ENCODE assay signal across 26 cellular contexts in genomic region chr19:35429698-35430097, GRCh38. TPM values are rescaled to one million over a fixed set of nuclear protein-coding genes. Genes with fewer than 3 reads are reported as not detected.
"Had no signal": no experiment of that assay in that cellular context is flagged by ENCODE, and none has a peak within 500 bp of the region (broad histone marks: within the 10 kb centered on the region; RNA-seq: fewer than 3 reads in every experiment).

No MANE protein-coding gene starts in this region.

- H3K9ac ChIP-seq: neural progenitor cell had no signal

- H3K27me3 ChIP-seq: body of pancreas, cardiac muscle cell, heart left ventricle, neural progenitor cell had no signal

- H3K27ac ChIP-seq: body of pancreas, cardiac muscle cell, neural progenitor cell, tibial artery, WERI-Rb-1 had no signal

- H3K4me3 Mint-ChIP-seq: activated CD4-positive, alpha-beta T cell treated with anti-CD3 and anti-CD28 coated beads, Interleukin-2, amount 10 ng/mL, durations not matched to agents 7 days and 5 days; activated CD8-positive, alpha-beta T cell treated with anti-CD3 and anti-CD28 coated beads, Interleukin-2, amount 10 ng/mL, durations not matched to agents 7 days and 5 days; activated naive CD4-positive, alpha-beta T cell treated with anti-CD3 and anti-CD28 coated beads, Interleukin-2, amount 50 U/mL, for 24 hours; dendritic cell treated with granulocyte-macrophage colony-stimulating factor and Interleukin-4, amounts not matched to agents 40 ng/mL and 50 ng/mL, for 4 days; naive thymus-derived CD8-positive, alpha-beta T cell; neural progenitor cell; stimulated activated naive CD8-positive, alpha-beta T cell treated with anti-CD3 and anti-CD28 coated beads, Interleukin-15, Interleukin-2, amounts not matched to agents 100 ng/mL and 50 ng/mL, for 24 hours had no signal

- ATAC-seq: activated CD8-positive, alpha-beta T cell treated with anti-CD3 and anti-CD28 coated beads, Interleukin-2, amount 10 ng/mL, durations not matched to agents 7 days and 5 days; body of pancreas; heart left ventricle; left cardiac atrium; naive thymus-derived CD8-positive, alpha-beta T cell had no signal

- DNase-seq: activated CD4-positive, alpha-beta T cell treated with anti-CD3 and anti-CD28 coated beads, Interleukin-2, amount 10 ng/mL, durations not matched to agents 7 days and 5 days; activated CD4-positive, CD25-positive, alpha-beta regulatory T cell treated with anti-CD3 and anti-CD28 coated beads, Interleukin-2, amount 50 U/mL, for 72 hours; activated CD8-positive, alpha-beta T cell treated with anti-CD3 and anti-CD28 coated beads, Interleukin-2, amount 10 ng/mL, durations not matched to agents 7 days and 5 days; activated gamma-delta T cell treated with Interleukin-2 at 50 U/mL for 16 hours; anterior cingulate cortex; body of pancreas; effector CD4-positive, alpha-beta T cell; islet precursor cell; left cardiac atrium; naive thymus-derived CD8-positive, alpha-beta T cell; retina; stimulated activated CD4-positive, alpha-beta T cell treated with anti-CD3 and anti-CD28 coated beads, Interleukin-4, amount 100 ng/mL, for 4 hours; tibial artery; WERI-Rb-1 had no signal

- H3K9me3 ChIP-seq: body of pancreas had no signal

- H3K4me3 ChIP-seq: body of pancreas, cardiac muscle cell, heart left ventricle, neural progenitor cell, tibial artery had no signal

- H3K27me3 Mint-ChIP-seq: activated naive CD4-positive, alpha-beta T cell treated with anti-CD3 and anti-CD28 coated beads, Interleukin-2, amount 50 U/mL, for 24 hours had no signal

- H3K36me3 ChIP-seq: cardiac muscle cell, heart left ventricle, neural progenitor cell, tibial artery, WERI-Rb-1 had no signal

- H3K4me1 Mint-ChIP-seq: neural progenitor cell had no signal

- H3K36me3 Mint-ChIP-seq: neural progenitor cell had no signal

- H3K27ac Mint-ChIP-seq: activated CD4-positive, alpha-beta T cell treated with anti-CD3 and anti-CD28 coated beads, Interleukin-2, amount 10 ng/mL, durations not matched to agents 7 days and 5 days; activated CD8-positive, alpha-beta T cell treated with anti-CD3 and anti-CD28 coated beads, Interleukin-2, amount 10 ng/mL, durations not matched to agents 7 days and 5 days; activated naive CD4-positive, alpha-beta T cell treated with anti-CD3 and anti-CD28 coated beads, Interleukin-2, amount 50 U/mL, for 24 hours; dendritic cell treated with granulocyte-macrophage colony-stimulating factor and Interleukin-4, amounts not matched to agents 40 ng/mL and 50 ng/mL, for 4 days; neural progenitor cell; stimulated activated naive CD8-positive, alpha-beta T cell treated with anti-CD3 and anti-CD28 coated beads, Interleukin-15, Interleukin-2, amounts not matched to agents 100 ng/mL and 50 ng/mL, for 24 hours had no signal

- H3K4me1 ChIP-seq: neural progenitor cell, tibial artery had no signal

RNA-seq across cellular contexts. Expression of gene FFAR2, which starts 18.4 kb away (rescaled TPM):
- total RNA-seq: activated CD4-positive, alpha-beta T cell treated with anti-CD3 and anti-CD28 coated beads, Interleukin-2, amount 10 ng/mL, durations not matched to agents 7 days and 5 days; activated CD8-positive, alpha-beta T cell treated with anti-CD3 and anti-CD28 coated beads, Interleukin-2, amount 10 ng/mL, durations not matched to agents 7 days and 5 days; body of pancreas; cardiac muscle cell; cerebellum; epithelial cell of proximal tubule; fibroblast of villous mesenchyme; naive thymus-derived CD8-positive, alpha-beta T cell; osteoblast; T-helper 2 cell treated with Interferon-gamma antibody and Interleukin-4, amounts not matched to agents 100 ng/mL and 5 ng/mL, for 36 hours had no signal

RNA-seq across cellular contexts. Expression of gene GPR42, which starts 58.8 kb away (rescaled TPM):
- total RNA-seq: activated CD4-positive, alpha-beta T cell treated with anti-CD3 and anti-CD28 coated beads, Interleukin-2, amount 10 ng/mL, durations not matched to agents 7 days and 5 days; activated CD8-positive, alpha-beta T cell treated with anti-CD3 and anti-CD28 coated beads, Interleukin-2, amount 10 ng/mL, durations not matched to agents 7 days and 5 days; body of pancreas; cerebellum; epithelial cell of proximal tubule; fibroblast of villous mesenchyme; heart left ventricle; left cardiac atrium; lower leg skin; naive thymus-derived CD8-positive, alpha-beta T cell; osteoblast; T-helper 2 cell treated with Interferon-gamma antibody and Interleukin-4, amounts not matched to agents 100 ng/mL and 5 ng/mL, for 36 hours had no signal
